1 cellular context compared by ENCODE assay signal in the genomic region with DNA sequence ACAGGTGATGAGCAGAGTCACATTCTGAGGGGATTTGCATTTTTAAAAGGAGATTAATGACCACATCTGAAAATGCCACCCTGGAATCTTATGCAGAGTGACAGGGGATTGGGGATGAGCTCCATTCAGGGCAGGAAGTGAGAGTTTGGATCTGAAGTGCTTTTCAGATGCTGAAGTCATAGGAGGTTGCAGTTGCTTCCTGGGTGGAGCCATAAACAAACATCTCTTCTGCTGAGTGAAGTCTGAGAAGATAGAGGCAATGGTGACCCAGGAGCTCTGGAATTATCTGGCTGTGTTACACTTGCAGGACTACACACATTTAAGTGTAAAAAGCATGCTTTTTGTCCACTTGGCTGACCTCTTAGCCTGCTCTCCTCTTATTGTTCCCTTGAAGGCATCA.
TF ChIP-seq lines count a peak whose summit lies in the region.

No MANE protein-coding gene starts in this region.

TF ChIP-seq in GM23338, 12 proteins besides CTCF, POLR2A, EP300 and RAD21 (continued from another document):
- TF ChIP-seq, protein P1, sequence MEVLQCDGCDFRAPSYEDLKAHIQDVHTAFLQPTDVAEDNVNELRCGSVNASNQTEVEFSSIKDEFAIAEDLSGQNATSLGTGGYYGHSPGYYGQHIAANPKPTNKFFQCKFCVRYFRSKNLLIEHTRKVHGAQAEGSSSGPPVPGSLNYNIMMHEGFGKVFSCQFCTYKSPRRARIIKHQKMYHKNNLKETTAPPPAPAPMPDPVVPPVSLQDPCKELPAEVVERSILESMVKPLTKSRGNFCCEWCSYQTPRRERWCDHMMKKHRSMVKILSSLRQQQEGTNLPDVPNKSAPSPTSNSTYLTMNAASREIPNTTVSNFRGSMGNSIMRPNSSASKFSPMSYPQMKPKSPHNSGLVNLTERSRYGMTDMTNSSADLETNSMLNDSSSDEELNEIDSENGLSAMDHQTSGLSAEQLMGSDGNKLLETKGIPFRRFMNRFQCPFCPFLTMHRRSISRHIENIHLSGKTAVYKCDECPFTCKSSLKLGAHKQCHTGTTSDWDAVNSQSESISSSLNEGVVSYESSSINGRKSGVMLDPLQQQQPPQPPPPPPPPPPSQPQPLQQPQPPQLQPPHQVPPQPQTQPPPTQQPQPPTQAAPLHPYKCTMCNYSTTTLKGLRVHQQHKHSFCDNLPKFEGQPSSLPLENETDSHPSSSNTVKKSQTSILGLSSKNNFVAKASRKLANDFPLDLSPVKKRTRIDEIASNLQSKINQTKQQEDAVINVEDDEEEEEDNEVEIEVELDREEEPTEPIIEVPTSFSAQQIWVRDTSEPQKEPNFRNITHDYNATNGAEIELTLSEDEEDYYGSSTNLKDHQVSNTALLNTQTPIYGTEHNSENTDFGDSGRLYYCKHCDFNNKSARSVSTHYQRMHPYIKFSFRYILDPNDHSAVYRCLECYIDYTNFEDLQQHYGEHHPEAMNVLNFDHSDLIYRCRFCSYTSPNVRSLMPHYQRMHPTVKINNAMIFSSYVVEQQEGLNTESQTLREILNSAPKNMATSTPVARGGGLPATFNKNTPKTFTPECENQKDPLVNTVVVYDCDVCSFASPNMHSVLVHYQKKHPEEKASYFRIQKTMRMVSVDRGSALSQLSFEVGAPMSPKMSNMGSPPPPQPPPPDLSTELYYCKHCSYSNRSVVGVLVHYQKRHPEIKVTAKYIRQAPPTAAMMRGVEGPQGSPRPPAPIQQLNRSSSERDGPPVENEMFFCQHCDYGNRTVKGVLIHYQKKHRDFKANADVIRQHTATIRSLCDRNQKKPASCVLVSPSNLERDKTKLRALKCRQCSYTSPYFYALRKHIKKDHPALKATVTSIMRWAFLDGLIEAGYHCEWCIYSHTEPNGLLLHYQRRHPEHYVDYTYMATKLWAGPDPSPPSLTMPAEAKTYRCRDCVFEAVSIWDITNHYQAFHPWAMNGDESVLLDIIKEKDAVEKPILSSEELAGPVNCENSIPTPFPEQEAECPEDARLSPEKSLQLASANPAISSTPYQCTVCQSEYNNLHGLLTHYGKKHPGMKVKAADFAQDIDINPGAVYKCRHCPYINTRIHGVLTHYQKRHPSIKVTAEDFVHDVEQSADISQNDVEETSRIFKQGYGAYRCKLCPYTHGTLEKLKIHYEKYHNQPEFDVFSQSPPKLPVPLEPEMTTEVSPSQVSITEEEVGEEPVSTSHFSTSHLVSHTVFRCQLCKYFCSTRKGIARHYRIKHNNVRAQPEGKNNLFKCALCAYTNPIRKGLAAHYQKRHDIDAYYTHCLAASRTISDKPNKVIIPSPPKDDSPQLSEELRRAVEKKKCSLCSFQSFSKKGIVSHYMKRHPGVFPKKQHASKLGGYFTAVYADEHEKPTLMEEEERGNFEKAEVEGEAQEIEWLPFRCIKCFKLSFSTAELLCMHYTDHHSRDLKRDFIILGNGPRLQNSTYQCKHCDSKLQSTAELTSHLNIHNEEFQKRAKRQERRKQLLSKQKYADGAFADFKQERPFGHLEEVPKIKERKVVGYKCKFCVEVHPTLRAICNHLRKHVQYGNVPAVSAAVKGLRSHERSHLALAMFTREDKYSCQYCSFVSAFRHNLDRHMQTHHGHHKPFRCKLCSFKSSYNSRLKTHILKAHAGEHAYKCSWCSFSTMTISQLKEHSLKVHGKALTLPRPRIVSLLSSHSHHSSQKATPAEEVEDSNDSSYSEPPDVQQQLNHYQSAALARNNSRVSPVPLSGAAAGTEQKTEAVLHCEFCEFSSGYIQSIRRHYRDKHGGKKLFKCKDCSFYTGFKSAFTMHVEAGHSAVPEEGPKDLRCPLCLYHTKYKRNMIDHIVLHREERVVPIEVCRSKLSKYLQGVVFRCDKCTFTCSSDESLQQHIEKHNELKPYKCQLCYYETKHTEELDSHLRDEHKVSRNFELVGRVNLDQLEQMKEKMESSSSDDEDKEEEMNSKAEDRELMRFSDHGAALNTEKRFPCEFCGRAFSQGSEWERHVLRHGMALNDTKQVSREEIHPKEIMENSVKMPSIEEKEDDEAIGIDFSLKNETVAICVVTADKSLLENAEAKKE (CRISPR knock-in tag; IDR thresholded peaks at IDR 0.05), result no peak
TF ChIP-seq in GM23338: peak in this region for 0.
